Comparison of ENCODE assay signal across 10 cellular contexts in the genomic region with DNA sequence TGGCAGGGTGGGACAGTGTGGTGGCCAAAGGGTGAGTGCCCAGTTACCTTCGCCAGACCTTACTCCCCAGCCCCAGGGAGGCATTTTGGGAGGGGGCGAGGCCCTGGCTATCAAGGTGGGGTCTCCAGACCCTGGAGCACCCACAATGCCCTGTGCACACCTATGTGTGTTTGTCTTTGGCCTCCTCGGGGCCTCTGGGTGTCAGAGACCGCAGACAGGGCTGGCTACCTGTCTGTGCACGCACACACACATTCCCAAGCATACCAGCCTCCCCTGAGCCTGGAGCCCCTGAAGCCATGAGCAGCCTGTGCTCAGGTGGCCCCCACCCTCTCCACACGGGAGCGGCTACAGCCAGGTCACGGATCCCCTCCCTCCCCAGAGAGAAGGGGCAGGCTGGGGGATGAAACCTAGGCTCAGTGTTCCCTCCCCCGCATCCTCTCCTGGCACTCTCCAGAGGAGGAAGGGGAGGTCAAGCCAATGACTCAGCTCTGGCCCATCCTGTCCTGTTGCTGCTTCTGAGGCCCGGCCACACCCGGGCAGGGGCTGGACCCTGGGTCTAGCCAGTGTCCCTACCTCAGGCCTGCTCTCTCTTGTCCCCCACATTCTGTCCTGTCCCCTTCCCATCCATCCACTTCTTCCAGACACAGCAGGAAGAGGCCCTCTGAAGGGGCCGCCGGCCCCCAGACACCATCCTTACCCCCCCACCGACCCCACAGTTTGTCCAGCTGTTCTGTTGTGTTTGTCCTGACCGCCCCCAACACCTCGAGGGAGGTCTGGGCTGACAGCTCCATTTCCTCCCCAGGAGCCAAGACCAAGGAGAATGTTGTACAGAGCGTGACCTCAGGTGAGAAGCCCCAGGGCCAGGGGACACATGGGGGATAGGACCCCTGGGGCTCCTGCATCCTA. TPM values are rescaled to one million over a fixed set of nuclear protein-coding genes. Genes with fewer than 3 reads are reported as not detected.
A peak's percentile ranks its signal among the peaks of the same experiment; 100 is the strongest.
DNase-seq lines count a peak whose midpoint lies in the region; ATAC-seq, FAIRE-seq and TF ChIP-seq lines count a peak whose summit lies in the region.
"Had no signal": no experiment of that assay in that cellular context is flagged by ENCODE, and none has a peak within 500 bp of the region (broad histone marks: within the 10 kb centered on the region; RNA-seq: fewer than 3 reads in every experiment).

No MANE protein-coding gene starts in this region.

- CTCF ChIA-PET in IMR-90 (lab: Yijun Ruan, JAX), result interaction anchor here (0.9 to 1.1 kb wide), 2 partner anchors 8 to 270 kb away, joined by 3 to 4 read pairs; no protein-coding TSS in a partner anchor

- H2BK20ac ChIP-seq in IMR-90 (ENCODE audit: low read depth, low read length), result peak overlapping the region; percentile 77

- peak; percentile 78 for ATAC-seq in IMR-90 (ENCODE audit: low read depth)
- ATAC-seq in HG03521 (IDR thresholded peaks at IDR 0.05; ENCODE audit: unreplicated experiment), result no peak

- H3K56ac ChIP-seq in IMR-90 (ENCODE audit: extremely low read depth, insufficient read depth, low read length), result peak overlapping the region; percentile 8; the same call in 1 of the 2 replicates

- DNase-seq in IMR-90 (peak; percentile 78), brain microvascular endothelial cell (peak; percentile 51), keratinocyte (ENCODE audit: low read depth, low spot score) (no peak), occipital lobe (lab: John Stamatoyannopoulos, UW) (no peak), activated gamma-delta T cell treated with Interleukin-2 at 50 U/mL for 16 hours (no peak)
- DNase-seq in activated T-cell treated with anti-CD3 and anti-CD28 coated beads, Interleukin-2, amount 50 U/mL, for 1 hour, result no peak
- DNase-seq: NCI-H446; stimulated activated CD4-positive, alpha-beta T cell treated with anti-CD3 and anti-CD28 coated beads, Interleukin-15, amount 100 ng/mL, for 24 hours had no signal

- H4K20me1 ChIP-seq in IMR-90 (ENCODE audit: insufficient read depth, low read length), result no peaks in the 10 kb centered on the region
- H4K20me1 ChIP-seq in keratinocyte (ENCODE audit: control insufficient read depth, extremely low read depth, insufficient read depth, low read length), result peaks cover 3% of the 10 kb centered on the region

- H3K9me1 ChIP-seq in IMR-90 (ENCODE audit: insufficient read depth, low read length) (peaks cover 12% of the 10 kb centered on the region), keratinocyte (ENCODE audit: control insufficient read depth, extremely low read depth, insufficient read depth, low read length) (no peaks in the 10 kb centered on the region)

- TF ChIP-seq POLR2A in IMR-90 (IDR thresholded peaks at IDR 0.05; ENCODE audit: low read depth, low read length), result no peak

- H3K79me1 ChIP-seq in IMR-90 (ENCODE audit: low read depth in 1 of 2, low read length in 2 of 2), result peaks cover 0 to 13% of the 10 kb centered on the region in 2 experiments; a peak in 1 of 4 replicates

- peak overlapping the region; percentile 80; the same call in 2 of the 3 replicates for H2BK15ac ChIP-seq in IMR-90 (ENCODE audit: low read depth, low read length)

- H3K4me3 ChIP-seq in IMR-90 (ENCODE audit: insufficient read depth, low read depth, low read length) (no peak overlapping the region), brain microvascular endothelial cell (ENCODE audit: low read depth, low read length) (no peak overlapping the region), keratinocyte (ENCODE audit: control insufficient read depth in 2 of 3, extremely low read depth in 1 of 3, insufficient read depth in 2 of 3, low read depth in 1 of 3, low read length in 3 of 3) (peak overlapping the region; percentile 11 to 43 (median 40))

- H3K18ac ChIP-seq in IMR-90 (ENCODE audit: low read depth, low read length), result peak overlapping the region; percentile 19

- H3K27ac ChIP-seq in IMR-90 (ENCODE audit: insufficient read depth, low read length), result peak overlapping the region; percentile 32
- peak overlapping the region; percentile 32 for H3K27ac ChIP-seq in brain microvascular endothelial cell
- H3K27ac ChIP-seq in keratinocyte (ENCODE audit: control insufficient read depth, insufficient read depth, low read length), result peak overlapping the region; percentile 78
- peak overlapping the region; percentile 70 for H3K27ac ChIP-seq in temporal lobe (ENCODE audit: low read depth, low read length)

- WGBS in IMR-90 (ENCODE audit: extremely low coverage in 2 of 2, insufficient read length in 1 of 2), 2 experiments, result no CpG with 5 or more reads among the region's 17 CpGs

- H3K4ac ChIP-seq in IMR-90 (ENCODE audit: low read depth, low read length), result peak overlapping the region; percentile 97

- TF ChIP-seq RAD21 in IMR-90 (IDR thresholded peaks at IDR 0.05; ENCODE audit: low read length), result no peak

- dilution Hi-C loops in IMR-90 (cut with HindIII; ENCODE audit: low sequenced_read_pairs, unreplicated experiment) (no loop called here), keratinocyte (cut with MboI; ENCODE audit: extremely low pct_ligation_motif_present, low sequenced_read_pairs) (no loop called here)

- intact Hi-C loops in IMR-90 (cut with micrococcal nuclease), result no loop called here

- H2AK5ac ChIP-seq in IMR-90 (ENCODE audit: low read depth, low read length), result peak overlapping the region; percentile 98

- H3K27me3 ChIP-seq in IMR-90 (ENCODE audit: control insufficient read depth, insufficient read depth, low read length) (no peaks in the 10 kb centered on the region), brain microvascular endothelial cell (replicated peaks) (no peaks in the 10 kb centered on the region), keratinocyte (ENCODE audit: control insufficient read depth, extremely low read depth, insufficient read depth, low read length) (no peaks in the 10 kb centered on the region)

- H4K91ac ChIP-seq in IMR-90 (ENCODE audit: insufficient read depth, low read depth, low read length), result peak overlapping the region; percentile 96

- H3K36me3 ChIP-seq in IMR-90 (ENCODE audit: control insufficient read depth, insufficient read depth, low read length) (no peaks in the 10 kb centered on the region), brain microvascular endothelial cell (replicated peaks) (no peaks in the 10 kb centered on the region), keratinocyte (ENCODE audit: control insufficient read depth in 2 of 2, extremely low read depth in 1 of 2, insufficient read depth in 2 of 2, low read length in 2 of 2) (no peaks in the 10 kb centered on the region)

- H3K23ac ChIP-seq in IMR-90 (ENCODE audit: low read depth, low read length), result peak overlapping the region; percentile 26; the same call in 1 of the 2 replicates

- H3K14ac ChIP-seq in IMR-90 (replicated peaks; ENCODE audit: low read depth, low read length), result peak overlapping the region; percentile 75

- no peak overlapping the region for H3K9ac ChIP-seq in IMR-90 (ENCODE audit: low read depth, low read length)
- H3K9ac ChIP-seq in keratinocyte (ENCODE audit: control insufficient read depth, extremely low read depth, insufficient read depth, low read length), result peak overlapping the region; percentile 73

- peak overlapping the region; percentile 72 for H4K5ac ChIP-seq in IMR-90 (ENCODE audit: low read depth, low read length)

- H3K4me1 ChIP-seq in IMR-90 (ENCODE audit: control insufficient read depth, insufficient read depth, low read length) (peaks cover 17% of the 10 kb centered on the region), keratinocyte (ENCODE audit: control insufficient read depth, extremely low read depth, insufficient read depth, low read length) (peaks cover 40% of the 10 kb centered on the region)

- TF ChIP-seq CTCF in IMR-90 (conservative IDR thresholded peaks at IDR 0.05; ENCODE audit: low read depth, low read length) (no peak), brain microvascular endothelial cell (IDR thresholded peaks at IDR 0.05; ENCODE audit: low read depth, low read length, missing control alignments) (no peak), keratinocyte (optimal IDR thresholded peaks at IDR 0.05 in 1 of 3, IDR thresholded peaks at IDR 0.05 in 1 of 3, conservative IDR thresholded peaks at IDR 0.05 in 1 of 3; ENCODE audit: extremely low read depth in 1 of 3, insufficient read depth in 2 of 3, low read length in 3 of 3) (no peak)

- H2AFZ ChIP-seq in IMR-90 (replicated peaks; ENCODE audit: low read length, poor library complexity) (peak overlapping the region; percentile 92), keratinocyte (ENCODE audit: control insufficient read depth, low read length) (peak overlapping the region; percentile 68)

- H4K8ac ChIP-seq in IMR-90 (ENCODE audit: low read depth in 2 of 2, low read length in 2 of 2), result peak overlapping the region; percentile 89 to 96

- BruUV-seq in IMR-90 (replicated peaks; lab: Mats Ljungman, UMichigan), result no TSS peak

- in situ Hi-C loops in IMR-90 (cut with MboI; ENCODE audit: low sequenced_read_pairs), result no loop called here
- in situ Hi-C loops in brain microvascular endothelial cell (cut with HindIII; ENCODE audit: low pct_ligation_motif_present, low sequenced_read_pairs), result no loop called here

- peak overlapping the region; percentile 99 for H2AK9ac ChIP-seq in IMR-90 (replicated peaks; ENCODE audit: low read depth, low read length, poor library complexity)

- H2BK120ac ChIP-seq in IMR-90 (ENCODE audit: low read depth, low read length), result peak overlapping the region; percentile 98

- H3K9me3 ChIP-seq in IMR-90 (ENCODE audit: control insufficient read depth, insufficient read depth, low read length) (no peaks in the 10 kb centered on the region), keratinocyte (ENCODE audit: control insufficient read depth, low read depth, low read length) (no peaks in the 10 kb centered on the region)

- peaks cover 12% of the 10 kb centered on the region for H3K79me2 ChIP-seq in keratinocyte (ENCODE audit: control insufficient read depth, insufficient read depth, low read length)

- H2BK5ac ChIP-seq in IMR-90 (ENCODE audit: low read depth, low read length, poor library complexity, severe bottlenecking), result peak overlapping the region; percentile 52

- POLR2A ChIA-PET in IMR-90 (lab: Charles Lee; ENCODE audit: unreplicated experiment), result no interaction called here

- H3K4me2 ChIP-seq in IMR-90 (ENCODE audit: low read depth, low read length) (no peak overlapping the region), keratinocyte (ENCODE audit: control insufficient read depth, extremely low read depth, insufficient read depth, low read depth, low read length) (peak overlapping the region; percentile 87)

- FAIRE-seq in keratinocyte (lab: Jason Lieb, UNC), result peak; percentile 69

RNA-seq across cellular contexts. Expression of a gene that starts 0.7 kb away (rescaled TPM):
- total RNA-seq in IMR-90 (2012; rRNA removed) (10.6 and 11.9 TPM in 2 replicates), temporal lobe (0.98 TPM), occipital lobe (2.7 TPM)
- polyA plus RNA-seq in IMR-90 (2012; rRNA removed) (17.9 and 19.0 TPM in 2 replicates), keratinocyte (6.8 to 13.1 TPM (median 7.2 TPM) in 3 replicates)
- polyA plus RNA-seq in IMR-90 (2012; cell fraction: cytosol; rRNA removed), result 19.4 and 24.5 TPM in 2 replicates
- polyA plus RNA-seq in IMR-90 (2012; cell fraction: nucleus; rRNA removed; ENCODE audit: low replicate concordance), result 12.2 and 13.8 TPM in 2 replicates
- polyA plus RNA-seq in keratinocyte (2011; ENCODE audit: low read depth), result 3.0 TPM
- polyA plus RNA-seq in keratinocyte (2011; cell fraction: cytosol; rRNA removed), result 8.3 and 15.1 TPM in 2 replicates
- polyA plus RNA-seq in keratinocyte (2011; cell fraction: nucleus; rRNA removed), result 4.4 and 4.6 TPM in 2 replicates
- polyA plus RNA-seq in keratinocyte (2012; ENCODE audit: low replicate concordance), result 7.6 and 14.8 TPM in 2 replicates
- 1.6 to 3.5 TPM in 2 of 3 replicates, not detected in the other for polyA minus RNA-seq in keratinocyte
- polyA minus RNA-seq in keratinocyte (2011; cell fraction: cytosol; rRNA and poly(A)+ RNA removed), result 9.0 TPM
- 0.74 TPM in 1 of 2 replicates, not detected in the other for polyA minus RNA-seq in keratinocyte (2011; cell fraction: nucleus; rRNA and poly(A)+ RNA removed)

RNA-seq across cellular contexts. Expression of a gene that starts 1.7 kb away (rescaled TPM):
- total RNA-seq in IMR-90 (2012; rRNA removed) (0.56 and 1.8 TPM in 2 replicates), temporal lobe (5.2 TPM), occipital lobe (4.8 TPM)
- polyA plus RNA-seq in IMR-90 (2012; rRNA removed) (1.0 and 1.6 TPM in 2 replicates), keratinocyte (11.7 to 13.9 TPM (median 13.8 TPM) in 3 replicates)
- polyA plus RNA-seq in IMR-90 (2012; cell fraction: cytosol; rRNA removed), result 0.40 and 0.51 TPM in 2 replicates
- 3.8 and 4.2 TPM in 2 replicates for polyA plus RNA-seq in IMR-90 (2012; cell fraction: nucleus; rRNA removed; ENCODE audit: low replicate concordance)
- 6.7 TPM for polyA plus RNA-seq in keratinocyte (2011; ENCODE audit: low read depth)
- polyA plus RNA-seq in keratinocyte (2011; cell fraction: cytosol; rRNA removed), result 6.6 and 10.0 TPM in 2 replicates
- 16.3 and 22.2 TPM in 2 replicates for polyA plus RNA-seq in keratinocyte (2011; cell fraction: nucleus; rRNA removed)
- 7.9 and 15.5 TPM in 2 replicates for polyA plus RNA-seq in keratinocyte (2012; ENCODE audit: low replicate concordance)
- 12.8 to 27.4 TPM (median 16.6 TPM) in 3 replicates for polyA minus RNA-seq in keratinocyte
- 8.6 TPM for polyA minus RNA-seq in keratinocyte (2011; cell fraction: cytosol; rRNA and poly(A)+ RNA removed)
- polyA minus RNA-seq in keratinocyte (2011; cell fraction: nucleus; rRNA and poly(A)+ RNA removed), result 15.6 and 18.8 TPM in 2 replicates

RNA-seq across cellular contexts. Expression of a gene that starts 9.2 kb away (rescaled TPM):
- total RNA-seq in IMR-90 (2012; rRNA removed) (2.3 and 2.5 TPM in 2 replicates), temporal lobe (0.98 TPM), occipital lobe (not detected)
- polyA plus RNA-seq in IMR-90 (2012; rRNA removed) (7.2 and 12.4 TPM in 2 replicates), keratinocyte (136 to 164 TPM (median 157 TPM) in 3 replicates)
- polyA plus RNA-seq in IMR-90 (2012; cell fraction: cytosol; rRNA removed), result 4.7 and 10.7 TPM in 2 replicates
- 1.4 and 1.5 TPM in 2 replicates for polyA plus RNA-seq in IMR-90 (2012; cell fraction: nucleus; rRNA removed; ENCODE audit: low replicate concordance)
- polyA plus RNA-seq in keratinocyte (2011; ENCODE audit: low read depth), result 37.4 TPM
- polyA plus RNA-seq in keratinocyte (2011; cell fraction: cytosol; rRNA removed), result 143 and 145 TPM in 2 replicates
- polyA plus RNA-seq in keratinocyte (2011; cell fraction: nucleus; rRNA removed), result 37.3 and 41.1 TPM in 2 replicates
- 84.4 and 286 TPM in 2 replicates for polyA plus RNA-seq in keratinocyte (2012; ENCODE audit: low replicate concordance)
- polyA minus RNA-seq in keratinocyte, result 19.7 to 38.4 TPM (median 31.5 TPM) in 3 replicates
- 86.5 TPM for polyA minus RNA-seq in keratinocyte (2011; cell fraction: cytosol; rRNA and poly(A)+ RNA removed)
- 16.4 and 17.1 TPM in 2 replicates for polyA minus RNA-seq in keratinocyte (2011; cell fraction: nucleus; rRNA and poly(A)+ RNA removed)

Comparison
In these comparisons a context has a peak if more than half of its experiments do, and no peak if none do; other contexts are left out.
1. DNase-seq: peak in IMR-90 (single experiment) and brain microvascular endothelial cell (single experiment); none in keratinocyte (single experiment), occipital lobe (single experiment), activated T-cell treated with anti-CD3 and anti-CD28 coated beads, Interleukin-2, amount 50 U/mL, for 1 hour (single experiment) and activated gamma-delta T cell treated with Interleukin-2 at 50 U/mL for 16 hours (single experiment).
2. H3K4me3 ChIP-seq: peak in keratinocyte (3 of 3); none in IMR-90 (single experiment) and brain microvascular endothelial cell (single experiment).
3. Peak in every context shown above with its lines, with median percentiles within 50 percentile points of each other: H3K27ac ChIP-seq.